Comparison of ENCODE assay signal across 2 cellular contexts in genomic region chr2:3319745-3320566, GRCh38.
TF ChIP-seq lines count a peak whose summit lies in the region.

No MANE protein-coding gene starts in this region.

TF ChIP-seq in GM23338, 12 proteins besides CTCF, POLR2A, EP300 and RAD21 (continued from another document):
- TF ChIP-seq ZNF462 (CRISPR knock-in tag; IDR thresholded peaks at IDR 0.05) (no peak), POLR2AphosphoS5 (IDR thresholded peaks at IDR 0.05; ENCODE audit: low read depth) (no peak), STAT1 (IDR thresholded peaks at IDR 0.05; ENCODE audit: unreplicated experiment) (no peak), ZNF114 (CRISPR knock-in tag; IDR thresholded peaks at IDR 0.05) (no peak), CREB1 (CRISPR knock-in tag; IDR thresholded peaks at IDR 0.05; ENCODE audit: low read depth) (no peak), REST (IDR thresholded peaks at IDR 0.05; ENCODE audit: unreplicated experiment) (no peak), JUNB (IDR thresholded peaks at IDR 0.05; ENCODE audit: unreplicated experiment) (no peak), EZH2 (IDR thresholded peaks at IDR 0.05; ENCODE audit: low read depth, unreplicated experiment) (no peak), ETS1 (IDR thresholded peaks at IDR 0.05) (no peak)

TF ChIP-seq in WTC11, 78 proteins besides CTCF, POLR2A, EP300 and RAD21 (continued from another document):
- TF ChIP-seq USF1 (CRISPR knock-in tag; IDR thresholded peaks at IDR 0.05) (no peak), TP53 (CRISPR knock-in tag; IDR thresholded peaks at IDR 0.05) (no peak), E2F5 (CRISPR knock-in tag; IDR thresholded peaks at IDR 0.05) (no peak), HMGXB4 (CRISPR knock-in tag; IDR thresholded peaks at IDR 0.05) (no peak), E2F4 (CRISPR knock-in tag; IDR thresholded peaks at IDR 0.05; ENCODE audit: borderline replicate concordance, low read depth) (no peak), SMAD3 (CRISPR knock-in tag; IDR thresholded peaks at IDR 0.05; ENCODE audit: borderline replicate concordance) (no peak), NR2C2 (CRISPR knock-in tag; IDR thresholded peaks at IDR 0.05) (no peak), PRDM15 (CRISPR knock-in tag; IDR thresholded peaks at IDR 0.05) (no peak), NR3C1 (CRISPR knock-in tag; conservative IDR thresholded peaks at IDR 0.05; ENCODE audit: low read depth) (no peak), ETV6 (CRISPR knock-in tag; IDR thresholded peaks at IDR 0.05) (no peak), RELA (CRISPR knock-in tag; IDR thresholded peaks at IDR 0.05; ENCODE audit: borderline replicate concordance) (no peak), TEAD1 (CRISPR knock-in tag; IDR thresholded peaks at IDR 0.05) (no peak), ZNF671 (CRISPR knock-in tag; IDR thresholded peaks at IDR 0.05) (no peak)
